1 cellular context compared by ENCODE assay signal in the genomic region with DNA sequence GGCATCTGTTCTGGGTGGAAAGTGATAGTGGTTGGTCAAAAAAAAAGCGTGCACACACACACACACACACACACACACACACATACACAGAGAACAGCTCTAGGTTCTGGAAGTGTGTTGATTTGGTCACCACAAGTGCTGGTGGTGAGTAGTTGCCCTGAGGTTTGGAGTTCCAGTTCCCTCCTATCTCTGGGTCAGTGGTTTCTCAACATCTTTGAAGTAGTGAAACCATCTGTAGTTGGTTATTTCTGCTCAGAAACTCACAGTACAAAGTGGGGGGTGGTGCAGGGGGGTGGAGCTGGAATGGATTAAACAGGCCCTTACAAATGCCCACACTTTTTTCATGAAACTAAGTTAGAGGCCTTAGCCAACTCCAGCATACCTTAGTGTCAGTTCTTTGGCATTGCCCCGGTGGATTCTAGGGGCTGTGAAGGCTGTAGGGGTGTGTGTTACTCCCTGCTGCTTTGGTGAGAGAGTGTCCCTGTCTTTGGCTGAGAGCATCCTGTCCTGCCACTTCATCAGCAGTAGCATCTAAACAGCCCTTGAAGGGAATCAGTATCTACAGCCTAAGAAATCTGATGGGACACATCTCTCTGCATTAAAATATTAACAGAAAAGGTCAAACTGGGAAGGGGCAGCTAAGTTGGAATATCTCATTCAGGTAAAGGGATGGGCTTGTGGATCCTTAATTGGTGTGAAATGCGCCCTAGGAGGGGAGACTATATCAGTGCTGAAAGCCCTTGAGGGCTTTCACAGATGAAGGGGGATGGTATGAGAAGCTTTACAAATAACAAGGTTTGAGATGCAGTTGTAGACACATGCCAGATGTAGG.
TF ChIP-seq lines count a peak whose summit lies in the region.

No MANE protein-coding gene starts in this region.

TF ChIP-seq in HCT116, 20 proteins besides CTCF, POLR2A, EP300 and RAD21 (continued from another document):
- TF ChIP-seq ZBTB33 (IDR thresholded peaks at IDR 0.05; ENCODE audit: extremely low read depth, insufficient replicate concordance, low read length) (no peak), SRF (IDR thresholded peaks at IDR 0.05; ENCODE audit: low read depth) (no peak), TCF7L2 (IDR thresholded peaks at IDR 0.05; ENCODE audit: borderline replicate concordance, extremely low read depth, insufficient read depth, insufficient read length) (no peak), ZFX (IDR thresholded peaks at IDR 0.05) (no peak), EGR1 (IDR thresholded peaks at IDR 0.05; ENCODE audit: low read depth) (no peak), FOSL1 (IDR thresholded peaks at IDR 0.05; ENCODE audit: low read depth) (no peak), EZH2 (IDR thresholded peaks at IDR 0.05) (no peak), POLR2AphosphoS5 (IDR thresholded peaks at IDR 0.05; ENCODE audit: low read depth, low read length) (no peak)
- TF ChIP-seq, protein P1, sequence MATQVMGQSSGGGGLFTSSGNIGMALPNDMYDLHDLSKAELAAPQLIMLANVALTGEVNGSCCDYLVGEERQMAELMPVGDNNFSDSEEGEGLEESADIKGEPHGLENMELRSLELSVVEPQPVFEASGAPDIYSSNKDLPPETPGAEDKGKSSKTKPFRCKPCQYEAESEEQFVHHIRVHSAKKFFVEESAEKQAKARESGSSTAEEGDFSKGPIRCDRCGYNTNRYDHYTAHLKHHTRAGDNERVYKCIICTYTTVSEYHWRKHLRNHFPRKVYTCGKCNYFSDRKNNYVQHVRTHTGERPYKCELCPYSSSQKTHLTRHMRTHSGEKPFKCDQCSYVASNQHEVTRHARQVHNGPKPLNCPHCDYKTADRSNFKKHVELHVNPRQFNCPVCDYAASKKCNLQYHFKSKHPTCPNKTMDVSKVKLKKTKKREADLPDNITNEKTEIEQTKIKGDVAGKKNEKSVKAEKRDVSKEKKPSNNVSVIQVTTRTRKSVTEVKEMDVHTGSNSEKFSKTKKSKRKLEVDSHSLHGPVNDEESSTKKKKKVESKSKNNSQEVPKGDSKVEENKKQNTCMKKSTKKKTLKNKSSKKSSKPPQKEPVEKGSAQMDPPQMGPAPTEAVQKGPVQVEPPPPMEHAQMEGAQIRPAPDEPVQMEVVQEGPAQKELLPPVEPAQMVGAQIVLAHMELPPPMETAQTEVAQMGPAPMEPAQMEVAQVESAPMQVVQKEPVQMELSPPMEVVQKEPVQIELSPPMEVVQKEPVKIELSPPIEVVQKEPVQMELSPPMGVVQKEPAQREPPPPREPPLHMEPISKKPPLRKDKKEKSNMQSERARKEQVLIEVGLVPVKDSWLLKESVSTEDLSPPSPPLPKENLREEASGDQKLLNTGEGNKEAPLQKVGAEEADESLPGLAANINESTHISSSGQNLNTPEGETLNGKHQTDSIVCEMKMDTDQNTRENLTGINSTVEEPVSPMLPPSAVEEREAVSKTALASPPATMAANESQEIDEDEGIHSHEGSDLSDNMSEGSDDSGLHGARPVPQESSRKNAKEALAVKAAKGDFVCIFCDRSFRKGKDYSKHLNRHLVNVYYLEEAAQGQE (IDR thresholded peaks at IDR 0.05; ENCODE audit: low read depth), result no peak
